ENCODE assay signal across 8 cellular contexts in the genomic region with DNA sequence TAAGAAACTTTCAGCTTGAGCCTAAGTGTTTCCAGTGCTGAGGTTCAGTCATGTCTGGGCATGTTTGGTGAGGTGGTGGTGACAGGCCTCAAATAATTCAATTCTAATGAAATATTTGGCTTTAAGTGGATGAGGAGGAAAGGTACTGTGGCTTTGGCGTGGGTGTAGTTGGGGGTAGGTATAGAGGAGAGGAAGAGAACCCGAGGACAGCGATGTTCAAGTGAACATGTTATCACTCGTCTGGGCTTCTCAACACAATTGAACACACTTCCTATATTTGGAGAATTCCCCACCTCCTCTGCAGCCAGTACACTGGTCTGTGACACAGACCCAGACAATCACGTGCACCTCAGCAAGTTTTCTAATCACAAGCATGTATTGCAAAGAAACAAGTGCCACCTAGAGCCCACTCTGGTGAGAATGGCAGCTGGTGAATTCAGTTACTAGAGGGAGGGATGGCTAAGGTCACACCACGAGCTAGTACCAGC. TPM values are rescaled to one million over a fixed set of nuclear protein-coding genes. Genes with fewer than 3 reads are reported as not detected.
A peak's percentile ranks its signal among the peaks of the same experiment; 100 is the strongest.
DNase-seq lines count a peak whose midpoint lies in the region; ATAC-seq and TF ChIP-seq lines count a peak whose summit lies in the region.

No MANE protein-coding gene starts in this region.

- peaks cover 37% of the 10 kb centered on the region for H3K4me1 Mint-ChIP-seq in activated T-cell treated with anti-CD3 and anti-CD28 coated beads, Interleukin-2, amount 50 U/mL, for 4 hours (ENCODE audit: low read depth)

- POLR2A ChIA-PET in HEK293 (lab: Yijun Ruan, JAX) = no interaction called here

- H3K9me3 Mint-ChIP-seq in activated T-cell treated with anti-CD3 and anti-CD28 coated beads, Interleukin-2, amount 50 U/mL, for 4 hours = no peaks in the 10 kb centered on the region

- peak; percentile 17 for DNase-seq in activated T-cell treated with anti-CD3 and anti-CD28 coated beads, Interleukin-2, amount 50 U/mL, for 4 hours
- DNase-seq in activated T-cell treated with anti-CD3 and anti-CD28 coated beads, Interleukin-2, amount 50 U/mL, for 1 hour = no peak
- DNase-seq in NCI-H2107 (lab: John Stamatoyannopoulos, UW) (peak; percentile 25), epithelial cell of prostate (ENCODE audit: low read depth, low spot score) (peak; percentile 76), hypothalamus (lab: John Stamatoyannopoulos, UW) (no peak), GDM1 (lab: John Stamatoyannopoulos, UW) (no peak), NOMO-1 treated with DMSO at 0.1 percent for 48 hours (lab: John Stamatoyannopoulos, UW; ENCODE audit: unreplicated experiment) (no peak)

- no peaks in the 10 kb centered on the region for H3K36me3 Mint-ChIP-seq in activated T-cell treated with anti-CD3 and anti-CD28 coated beads, Interleukin-2, amount 50 U/mL, for 4 hours (ENCODE audit: insufficient read depth)

- no peak overlapping the region for H3K27ac ChIP-seq in HEK293 (ENCODE audit: extremely low read depth, low read depth, low read length)
- H3K27ac ChIP-seq in epithelial cell of prostate = peak overlapping the region; percentile 72

- no peak for TF ChIP-seq CTCF in HEK293 (tag by site-specific recombination; IDR thresholded peaks at IDR 0.05)

- no peaks in the 10 kb centered on the region for H3K9me3 ChIP-seq in HEK293 (ENCODE audit: control insufficient read depth, insufficient read depth, low read depth, low read length)

- CTCF ChIA-PET in HEK293 (lab: Yijun Ruan, JAX) = interaction anchor here (0.5 to 3.2 kb wide), 7 partner anchors 13 to 274 kb away, joined by 3 to 33 read pairs (median 4); partner anchors contain the start of gene IFNG

- ATAC-seq in activated T-cell treated with anti-CD3 and anti-CD28 coated beads, Interleukin-2, amount 50 U/mL, for 4 hours = peak; percentile 41 to 77

- H3K4me3 Mint-ChIP-seq in activated T-cell treated with anti-CD3 and anti-CD28 coated beads, Interleukin-2, amount 50 U/mL, for 4 hours = peak overlapping the region; percentile 0

- no peaks in the 10 kb centered on the region for H3K4me1 ChIP-seq in HEK293 (ENCODE audit: control insufficient read depth, insufficient read depth, low read length)

- no peaks in the 10 kb centered on the region for H3K27me3 Mint-ChIP-seq in activated T-cell treated with anti-CD3 and anti-CD28 coated beads, Interleukin-2, amount 50 U/mL, for 4 hours (ENCODE audit: low read depth)

- H3K36me3 ChIP-seq in HEK293 (ENCODE audit: control insufficient read depth in 2 of 2, insufficient read depth in 1 of 2, low read length in 2 of 2) = no peaks in the 10 kb centered on the region

- no peak overlapping the region for H3K4me3 ChIP-seq in HEK293 (ENCODE audit: low read depth, low read length)

TF ChIP-seq in HEK293, 187 proteins besides CTCF, POLR2A, EP300 and RAD21:
- 0 out of 2 replicates have a peak, but pooled peaks have one; percentile 19 for TF ChIP-seq TRIM28 (IDR thresholded peaks at IDR 0.05; ENCODE audit: borderline replicate concordance, low read length)
- TF ChIP-seq ZFP3 (tag by site-specific recombination; IDR thresholded peaks at IDR 0.05; ENCODE audit: low read depth) = no peak
- TF ChIP-seq ZFHX2 (tag by site-specific recombination; conservative IDR thresholded peaks at IDR 0.05) = peak; percentile 31; the same call in 1 of the 2 replicates

RNA-seq across cellular contexts. Expression of gene IFNG-AS1, which starts 53.0 kb away (rescaled TPM):
- total RNA-seq in activated T-cell treated with anti-CD3 and anti-CD28 coated beads, Interleukin-2, amount 50 U/mL, for 4 hours = under 1 TPM in 1 of 3 donors, not detected in 2; 0.95 TPM

Comparison
In these comparisons a context has a peak if more than half of its experiments do, and no peak if none do; other contexts are left out.
1. DNase-seq: peak in activated T-cell treated with anti-CD3 and anti-CD28 coated beads, Interleukin-2, amount 50 U/mL, for 4 hours (single experiment), NCI-H2107 (single experiment) and epithelial cell of prostate (single experiment); none in activated T-cell treated with anti-CD3 and anti-CD28 coated beads, Interleukin-2, amount 50 U/mL, for 1 hour (single experiment), hypothalamus (0 of 51), GDM1 (single experiment) and NOMO-1 treated with DMSO at 0.1 percent for 48 hours (single experiment).